Comparison of ENCODE assay signal across 8 cellular contexts in the genomic region with DNA sequence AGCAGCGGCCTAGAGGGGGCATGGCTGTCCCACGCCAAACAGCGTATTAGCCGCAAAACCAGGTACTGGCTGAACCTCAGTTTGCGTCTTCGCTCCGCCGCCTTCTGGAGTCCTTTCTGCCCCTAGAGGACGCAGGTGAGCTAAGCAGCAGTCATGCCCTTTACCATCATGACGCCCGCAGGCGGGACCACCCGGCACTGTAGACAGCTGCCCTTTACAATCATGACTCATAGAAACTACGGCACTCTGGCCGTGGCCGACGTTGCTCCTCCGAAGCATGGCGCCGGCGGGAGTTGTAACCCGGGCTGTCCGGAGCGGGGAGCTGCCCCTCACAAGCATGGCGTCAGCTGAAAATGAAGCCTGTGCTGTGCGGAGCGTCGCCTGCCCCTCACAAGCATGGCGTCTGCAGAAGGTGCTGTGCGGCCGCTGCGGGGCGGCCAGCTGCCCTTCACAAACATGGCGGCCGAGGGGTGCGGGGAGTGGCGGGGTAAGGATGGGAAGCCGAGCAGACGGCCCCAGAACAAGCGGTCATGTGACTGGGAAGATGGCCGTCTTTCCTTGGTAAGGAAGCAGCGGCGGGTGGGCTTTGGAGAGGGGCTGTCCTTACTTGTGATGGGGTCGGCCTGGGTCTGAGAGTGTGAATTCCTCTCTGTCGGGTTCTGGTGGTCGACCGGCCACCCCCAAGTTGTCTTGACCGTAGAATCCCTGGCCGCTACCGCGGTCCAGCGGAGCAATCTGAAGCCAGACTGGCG. TPM values are rescaled to one million over a fixed set of nuclear protein-coding genes. Genes with fewer than 3 reads are reported as not detected.
DNase-seq lines count a peak whose midpoint lies in the region; ATAC-seq and TF ChIP-seq lines count a peak whose summit lies in the region.

A gene with protein sequence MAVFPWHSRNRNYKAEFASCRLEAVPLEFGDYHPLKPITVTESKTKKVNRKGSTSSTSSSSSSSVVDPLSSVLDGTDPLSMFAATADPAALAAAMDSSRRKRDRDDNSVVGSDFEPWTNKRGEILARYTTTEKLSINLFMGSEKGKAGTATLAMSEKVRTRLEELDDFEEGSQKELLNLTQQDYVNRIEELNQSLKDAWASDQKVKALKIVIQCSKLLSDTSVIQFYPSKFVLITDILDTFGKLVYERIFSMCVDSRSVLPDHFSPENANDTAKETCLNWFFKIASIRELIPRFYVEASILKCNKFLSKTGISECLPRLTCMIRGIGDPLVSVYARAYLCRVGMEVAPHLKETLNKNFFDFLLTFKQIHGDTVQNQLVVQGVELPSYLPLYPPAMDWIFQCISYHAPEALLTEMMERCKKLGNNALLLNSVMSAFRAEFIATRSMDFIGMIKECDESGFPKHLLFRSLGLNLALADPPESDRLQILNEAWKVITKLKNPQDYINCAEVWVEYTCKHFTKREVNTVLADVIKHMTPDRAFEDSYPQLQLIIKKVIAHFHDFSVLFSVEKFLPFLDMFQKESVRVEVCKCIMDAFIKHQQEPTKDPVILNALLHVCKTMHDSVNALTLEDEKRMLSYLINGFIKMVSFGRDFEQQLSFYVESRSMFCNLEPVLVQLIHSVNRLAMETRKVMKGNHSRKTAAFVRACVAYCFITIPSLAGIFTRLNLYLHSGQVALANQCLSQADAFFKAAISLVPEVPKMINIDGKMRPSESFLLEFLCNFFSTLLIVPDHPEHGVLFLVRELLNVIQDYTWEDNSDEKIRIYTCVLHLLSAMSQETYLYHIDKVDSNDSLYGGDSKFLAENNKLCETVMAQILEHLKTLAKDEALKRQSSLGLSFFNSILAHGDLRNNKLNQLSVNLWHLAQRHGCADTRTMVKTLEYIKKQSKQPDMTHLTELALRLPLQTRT (plus strand): TSS at position 518 of the 752 bp plus-strand sequence. CDS start 27 bp downstream, at position 545.

- H3K27me3 Mint-ChIP-seq in effector memory CD8-positive, alpha-beta T cell: no peaks in the 10 kb centered on the region
- no peaks in the 10 kb centered on the region for H3K27me3 Mint-ChIP-seq in memory B cell

- peak; percentile 93 for ATAC-seq in effector memory CD8-positive, alpha-beta T cell (replicated peaks)
- ATAC-seq in memory B cell (ENCODE audit: low read depth): peak; percentile 91

- peak within 1 kb of the TSS; percentile 94 to 95 for H3K4me3 Mint-ChIP-seq in effector memory CD8-positive, alpha-beta T cell
- peak within 1 kb of the TSS; percentile 89 for H3K4me3 Mint-ChIP-seq in memory B cell

- DNase-seq in COR-L47 (lab: John Stamatoyannopoulos, UW) (peak; percentile 97), GM20000 (ENCODE audit: low spot score) (peak; percentile 88), HT1080 (ENCODE audit: low read depth) (peak; percentile 99), NOMO-1 (lab: John Stamatoyannopoulos, UW; ENCODE audit: unreplicated experiment in 2 of 2) (peak; percentile 98), memory B cell (ENCODE audit: low spot score in 2 of 2) (peak; percentile 96 to 97)
- peak; percentile 81 to 93 (median 83) for DNase-seq in activated CD8-positive, alpha-beta memory T cell treated with anti-CD3 and anti-CD28 coated beads for 48 hours (ENCODE audit: low read depth in 2 of 3, low spot score in 2 of 3)
- peak; percentile 95 to 97 (median 96) for DNase-seq in effector memory CD8-positive, alpha-beta T cell
- peak; percentile 82 for DNase-seq in stimulated activated CD8-positive, alpha-beta memory T cell treated with anti-CD3 and anti-CD28 coated beads, Interleukin-12 subunit alpha, Interleukin-12 subunit beta, amount 100 ng/mL, for 24 hours (ENCODE audit: extremely low read depth)

- H3K9me3 Mint-ChIP-seq in effector memory CD8-positive, alpha-beta T cell: no peaks in the 10 kb centered on the region
- H3K9me3 Mint-ChIP-seq in memory B cell: no peaks in the 10 kb centered on the region

- TF ChIP-seq CTCF in GM20000 (IDR thresholded peaks at IDR 0.05; ENCODE audit: extremely low read depth, missing control alignments): peak; percentile 69

- peak within 1 kb of the TSS; percentile 95 to 96 for H3K27ac Mint-ChIP-seq in effector memory CD8-positive, alpha-beta T cell
- peak within 1 kb of the TSS; percentile 89 for H3K27ac Mint-ChIP-seq in memory B cell

- H3K4me1 Mint-ChIP-seq in effector memory CD8-positive, alpha-beta T cell (ENCODE audit: low read depth in 2 of 2): peaks cover 9 to 16% of the 10 kb centered on the region in 2 donors
- H3K4me1 Mint-ChIP-seq in memory B cell: peaks cover 7% of the 10 kb centered on the region

- H3K36me3 Mint-ChIP-seq in effector memory CD8-positive, alpha-beta T cell (ENCODE audit: insufficient read depth): peaks cover 9% of the 10 kb centered on the region
- no peaks in the 10 kb centered on the region for H3K36me3 Mint-ChIP-seq in memory B cell

RNA-seq across cellular contexts. Expression of the gene that starts here (rescaled TPM):
- 18.9 and 25.3 TPM in 2 replicates for total RNA-seq in HT1080 (2014; rRNA removed; shearing (Covaris generic))
- 48.0 and 53.4 TPM in 2 replicates for polyA plus RNA-seq in HT1080 (2015; cell fraction: cytosol; rRNA removed)
- 66.4 and 67.6 TPM in 2 replicates for polyA plus RNA-seq in HT1080 (2015; cell fraction: nucleus; rRNA removed)

Comparison
In these comparisons a context has a peak if more than half of its experiments do, and no peak if none do; other contexts are left out.
1. Peak in every context shown above with its lines: DNase-seq and ATAC-seq.